Comparison of ENCODE assay signal across 9 cellular contexts in genomic region chr9:137694962-137695875, GRCh38.
DNase-seq lines count a peak whose midpoint lies in the region; ATAC-seq and TF ChIP-seq lines count a peak whose summit lies in the region.
"Had no signal": no experiment of that assay in that cellular context is flagged by ENCODE, and none has a peak within 500 bp of the region (broad histone marks: within the 10 kb centered on the region; RNA-seq: fewer than 3 reads in every experiment).

No MANE protein-coding gene starts in this region.

- DNase-seq in activated CD8-positive, alpha-beta T cell treated with anti-CD3 and anti-CD28 coated beads for 36 hours, result peak; percentile 34
- no peak for DNase-seq in activated CD8-positive, alpha-beta T cell treated with anti-CD3 and anti-CD28 coated beads, Interleukin-2, amount 10 ng/mL, durations not matched to agents 7 days and 5 days
- DNase-seq in Peyer's patch (peak in 2 of 3 donors; percentile 70 to 75), esophagus muscularis mucosa (ENCODE audit: extremely low spot score) (no peak), myocyte (ENCODE audit: low read depth) (peak; percentile 21), amniotic stem cell (lab: John Stamatoyannopoulos, UW) (no peak)

- H3K27ac ChIP-seq in Peyer's patch, result no peak overlapping the region
- H3K27ac ChIP-seq in esophagus muscularis mucosa (replicated peaks in 1 of 4), result no peak overlapping the region

- no peak for TF ChIP-seq EP300 in esophagus muscularis mucosa (IDR thresholded peaks at IDR 0.05)

- H3K27me3 Mint-ChIP-seq in activated CD8-positive, alpha-beta T cell treated with anti-CD3 and anti-CD28 coated beads for 36 hours, result no peaks in the 10 kb centered on the region
- H3K27me3 Mint-ChIP-seq in activated CD8-positive, alpha-beta T cell treated with anti-CD3 and anti-CD28 coated beads, Interleukin-2, amount 10 ng/mL, durations not matched to agents 7 days and 5 days (ENCODE audit: low read depth), result no peaks in the 10 kb centered on the region
- H3K27me3 Mint-ChIP-seq: activated naive CD4-positive, alpha-beta T cell treated with anti-CD3 and anti-CD28 coated beads, Interleukin-2, amount 50 U/mL, for 24 hours had no signal

- peaks cover 5% of the 10 kb centered on the region for H3K36me3 Mint-ChIP-seq in activated CD8-positive, alpha-beta T cell treated with anti-CD3 and anti-CD28 coated beads for 36 hours (ENCODE audit: low read depth)
- H3K36me3 Mint-ChIP-seq in activated CD8-positive, alpha-beta T cell treated with anti-CD3 and anti-CD28 coated beads, Interleukin-2, amount 10 ng/mL, durations not matched to agents 7 days and 5 days (ENCODE audit: low read depth), result peaks cover 35% of the 10 kb centered on the region

- peak; percentile 40 for TF ChIP-seq CTCF in activated CD8-positive, alpha-beta T cell treated with anti-CD3 and anti-CD28 coated beads for 36 hours (IDR thresholded peaks at IDR 0.05)
- TF ChIP-seq CTCF in Peyer's patch (IDR thresholded peaks at IDR 0.05), result peak; percentile 8 to 76 (median 66)
- peak; percentile 47 to 66 (median 53) for TF ChIP-seq CTCF in esophagus muscularis mucosa (IDR thresholded peaks at IDR 0.05)

- WGBS in esophagus muscularis mucosa, result 64% methylated on average over 19 of the region's 22 CpGs

- TF ChIP-seq POLR2A in Peyer's patch (IDR thresholded peaks at IDR 0.05), result no peak
- no peak for TF ChIP-seq POLR2A in esophagus muscularis mucosa (IDR thresholded peaks at IDR 0.05; ENCODE audit: low read depth)

- POLR2A ChIA-PET in activated CD8-positive, alpha-beta T cell treated with anti-CD3 and anti-CD28 coated beads for 36 hours (lab: Charles Lee), result interaction anchor here (0.8 kb wide), 1 partner anchor 92 kb away, joined by 3 read pairs; no protein-coding TSS in a partner anchor
- POLR2A ChIA-PET in activated CD8-positive, alpha-beta T cell treated with anti-CD3 and anti-CD28 coated beads, Interleukin-2, amount 10 ng/mL, durations not matched to agents 7 days and 5 days (lab: Charles Lee), result no interaction called here

- CTCF ChIA-PET in activated CD8-positive, alpha-beta T cell treated with anti-CD3 and anti-CD28 coated beads for 36 hours (lab: Charles Lee), result interaction anchor here (1.0 to 1.8 kb wide), 9 partner anchors 8 to 67 kb away, joined by 3 to 9 read pairs (median 4); no protein-coding TSS in a partner anchor
- CTCF ChIA-PET in activated CD8-positive, alpha-beta T cell treated with anti-CD3 and anti-CD28 coated beads, Interleukin-2, amount 10 ng/mL, durations not matched to agents 7 days and 5 days (lab: Charles Lee), result interaction anchor here (1.3 kb wide), 1 partner anchor 22 kb away, joined by 3 read pairs; no protein-coding TSS in a partner anchor

- no peaks in the 10 kb centered on the region for H3K36me3 ChIP-seq in Peyer's patch
- H3K36me3 ChIP-seq in esophagus muscularis mucosa, result no peaks in the 10 kb centered on the region

- H3K4me1 ChIP-seq in Peyer's patch (peaks cover 0 to 12% (median 0%) of the 10 kb centered on the region in 4 donors), esophagus muscularis mucosa (peaks cover 37 to 64% (median 49%) of the 10 kb centered on the region in 4 donors)

- intact Hi-C loops in activated CD8-positive, alpha-beta T cell treated with anti-CD3 and anti-CD28 coated beads for 36 hours (cut with micrococcal nuclease), result no loop called here
- intact Hi-C loops in esophagus muscularis mucosa (cut with DNase I), result no loop called here

- no peaks in the 10 kb centered on the region for H3K9me3 ChIP-seq in Peyer's patch
- H3K9me3 ChIP-seq in esophagus muscularis mucosa, result no peaks in the 10 kb centered on the region

- peaks cover 41% of the 10 kb centered on the region for H3K4me1 Mint-ChIP-seq in activated CD8-positive, alpha-beta T cell treated with anti-CD3 and anti-CD28 coated beads for 36 hours (ENCODE audit: low read depth)
- peaks cover 13% of the 10 kb centered on the region for H3K4me1 Mint-ChIP-seq in activated CD8-positive, alpha-beta T cell treated with anti-CD3 and anti-CD28 coated beads, Interleukin-2, amount 10 ng/mL, durations not matched to agents 7 days and 5 days (ENCODE audit: low read depth)

- H3K4me3 Mint-ChIP-seq in activated CD8-positive, alpha-beta T cell treated with anti-CD3 and anti-CD28 coated beads for 36 hours, result no peak overlapping the region
- H3K4me3 Mint-ChIP-seq in activated CD8-positive, alpha-beta T cell treated with anti-CD3 and anti-CD28 coated beads, Interleukin-2, amount 10 ng/mL, durations not matched to agents 7 days and 5 days, result no peak overlapping the region
- H3K4me3 Mint-ChIP-seq: activated naive CD4-positive, alpha-beta T cell treated with anti-CD3 and anti-CD28 coated beads, Interleukin-2, amount 50 U/mL, for 24 hours had no signal

- H3K4me3 ChIP-seq in Peyer's patch, result no peak overlapping the region
- no peak overlapping the region for H3K4me3 ChIP-seq in esophagus muscularis mucosa

- H3K27ac Mint-ChIP-seq in activated CD8-positive, alpha-beta T cell treated with anti-CD3 and anti-CD28 coated beads for 36 hours, result no peak overlapping the region
- H3K27ac Mint-ChIP-seq in activated CD8-positive, alpha-beta T cell treated with anti-CD3 and anti-CD28 coated beads, Interleukin-2, amount 10 ng/mL, durations not matched to agents 7 days and 5 days, result no peak overlapping the region

- ATAC-seq in activated CD8-positive, alpha-beta T cell treated with anti-CD3 and anti-CD28 coated beads for 36 hours, result no peak
- no peak for ATAC-seq in activated CD8-positive, alpha-beta T cell treated with anti-CD3 and anti-CD28 coated beads, Interleukin-2, amount 10 ng/mL, durations not matched to agents 7 days and 5 days
- ATAC-seq in HG03432 (IDR thresholded peaks at IDR 0.05; ENCODE audit: unreplicated experiment) (no peak), HG02678 (IDR thresholded peaks at IDR 0.05; ENCODE audit: unreplicated experiment) (no peak)

- H3K9me3 Mint-ChIP-seq in activated CD8-positive, alpha-beta T cell treated with anti-CD3 and anti-CD28 coated beads for 36 hours, result no peaks in the 10 kb centered on the region
- no peaks in the 10 kb centered on the region for H3K9me3 Mint-ChIP-seq in activated CD8-positive, alpha-beta T cell treated with anti-CD3 and anti-CD28 coated beads, Interleukin-2, amount 10 ng/mL, durations not matched to agents 7 days and 5 days (ENCODE audit: insufficient read depth)
- H3K9me3 Mint-ChIP-seq: activated naive CD4-positive, alpha-beta T cell treated with anti-CD3 and anti-CD28 coated beads, Interleukin-2, amount 50 U/mL, for 24 hours had no signal

- H3K27me3 ChIP-seq in Peyer's patch, result no peaks in the 10 kb centered on the region
- no peaks in the 10 kb centered on the region for H3K27me3 ChIP-seq in esophagus muscularis mucosa

Comparison
In these comparisons a context has a peak if more than half of its experiments do, and no peak if none do; other contexts are left out.
1. DNase-seq: peak in activated CD8-positive, alpha-beta T cell treated with anti-CD3 and anti-CD28 coated beads for 36 hours (single experiment), Peyer's patch (2 of 3) and myocyte (single experiment); none in activated CD8-positive, alpha-beta T cell treated with anti-CD3 and anti-CD28 coated beads, Interleukin-2, amount 10 ng/mL, durations not matched to agents 7 days and 5 days (single experiment), esophagus muscularis mucosa (single experiment) and amniotic stem cell (single experiment).
2. Peak in every context shown above with its lines, with median percentiles within 50 percentile points of each other: CTCF ChIP-seq.